Comparison of ENCODE assay signal across 25 cellular contexts in the genomic region with DNA sequence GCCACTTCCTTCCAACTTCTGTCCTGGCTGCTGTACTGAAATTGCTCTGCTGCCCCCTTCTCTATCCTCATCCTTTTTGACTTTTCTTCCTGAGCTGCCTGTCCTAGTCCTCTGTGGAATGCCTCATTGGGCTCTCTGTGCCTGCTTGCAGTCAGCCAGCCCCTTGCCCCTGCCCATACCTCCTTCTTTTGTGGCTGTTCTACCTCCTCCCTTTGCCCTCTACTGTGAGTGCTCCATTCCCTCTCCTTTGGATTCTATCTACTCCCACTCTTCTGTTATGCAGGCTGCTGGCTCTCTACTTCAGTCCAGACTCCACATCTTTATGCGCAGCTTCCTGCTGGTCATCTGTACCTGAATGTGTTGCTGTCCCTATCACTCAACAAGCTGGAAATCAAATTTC. TPM values are rescaled to one million over a fixed set of nuclear protein-coding genes. Genes with fewer than 3 reads are reported as not detected.
"Had no signal": no experiment of that assay in that cellular context is flagged by ENCODE, and none has a peak within 500 bp of the region (broad histone marks: within the 10 kb centered on the region; RNA-seq: fewer than 3 reads in every experiment).

No MANE protein-coding gene starts in this region.

- H3K36me3 ChIP-seq: Peyer's patch, SJCRH30 had no signal

- H3K4me2 ChIP-seq: KMS-11 had no signal

- ATAC-seq: HepG2, Right ventricle myocardium inferior, SK-N-SH treated with all-trans-retinoic acid at 6 μM for 48 hours had no signal

- H3K4me3 ChIP-seq: Peyer's patch, SJCRH30 had no signal

- FAIRE-seq: HepG2 had no signal

- H3K27me3 ChIP-seq: Peyer's patch, SJCRH30 had no signal

- H3K9me3 ChIP-seq: Peyer's patch, SJCRH30 had no signal

- H3K9ac ChIP-seq: KMS-11 had no signal

- H3K27ac ChIP-seq: KMS-11, Peyer's patch, SJCRH30 had no signal

- H3K4me1 ChIP-seq: SJCRH30 had no signal

- DNase-seq: IMR-90, Kasumi-1, NCI-H1092, NCI-H1105 treated with DMSO at 0.1 percent for 48 hours, NCI-H1417 treated with DMSO at 0.1 percent for 48 hours, NCI-H146, NCI-H1694 treated with DMSO at 0.1 percent for 48 hours, NCI-H1930, NCI-H2081, NCI-H2107, NCI-H2227 treated with DMSO at 0.1 percent for 48 hours, NCI-H524 treated with DMSO at 0.1 percent for 48 hours, NCI-H69, NCI-H774, Peyer's patch, SHP77 treated with DMSO at 0.1 percent for 48 hours, SJCRH30 had no signal

RNA-seq across cellular contexts. Expression of a gene that starts 8.4 kb away (rescaled TPM):
- total RNA-seq: RPMI7951; T-helper 1 cell treated with Interleukin-12 subunit alpha and Interleukin-12 subunit beta and Interleukin-4 antibody, amounts not matched to agents 30 ng/mL and 1 ng/mL, for 36 hours had no signal

RNA-seq across cellular contexts. Expression of a gene that starts 54.2 kb away (rescaled TPM):
- total RNA-seq: HepG2; MCF 10A; NCI-H460; T-helper 1 cell treated with Interleukin-12 subunit alpha and Interleukin-12 subunit beta and Interleukin-4 antibody, amounts not matched to agents 30 ng/mL and 1 ng/mL, for 36 hours had no signal
- polyA plus RNA-seq: HepG2 had no signal
